In the genomic region with DNA sequence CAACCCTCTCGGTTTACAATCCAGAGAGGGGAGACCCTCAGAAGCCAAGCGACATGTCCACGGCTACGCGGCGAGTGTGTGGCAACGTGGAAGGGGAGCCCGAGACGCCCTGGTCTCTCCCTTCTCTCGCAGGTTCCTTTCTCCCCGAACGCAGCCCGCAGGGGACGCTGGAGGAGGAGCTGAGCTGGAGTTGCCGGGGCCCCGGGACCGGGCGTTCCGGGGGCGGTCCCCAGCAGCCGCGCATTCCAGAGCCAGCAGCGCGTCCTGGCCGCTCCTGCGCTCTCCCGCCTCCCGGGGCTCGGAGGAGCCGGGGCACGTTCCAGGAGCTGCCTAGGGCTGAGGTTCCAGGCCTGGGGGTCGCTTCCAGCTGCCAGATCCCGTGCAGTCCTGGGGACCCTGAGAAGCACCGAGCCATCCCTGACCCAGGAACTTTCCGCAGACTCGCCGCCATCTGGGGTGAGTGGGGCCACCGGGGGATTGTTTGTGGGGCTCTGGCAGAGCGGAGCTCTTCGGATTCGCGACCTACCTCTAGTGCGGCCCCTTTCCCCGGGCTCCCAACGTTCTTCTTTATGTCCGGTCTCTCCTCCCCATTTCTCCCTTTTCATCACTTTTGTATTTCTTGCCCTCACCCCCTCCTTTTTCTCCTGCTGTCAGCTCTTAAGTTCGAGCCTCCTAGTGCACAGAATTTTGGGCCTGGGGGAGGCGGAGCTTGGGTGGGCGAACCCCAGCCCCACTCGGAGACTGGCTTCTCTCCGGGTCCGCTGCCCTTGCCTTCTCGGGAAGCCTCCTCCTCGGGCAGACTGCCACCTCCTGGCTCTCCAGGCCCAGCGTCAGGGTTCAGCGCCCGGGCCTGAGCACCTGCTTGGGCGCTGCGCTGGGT, we compare ENCODE assay signal across 1 cellular context.
TF ChIP-seq lines count a peak whose summit lies in the region.

A gene with protein sequence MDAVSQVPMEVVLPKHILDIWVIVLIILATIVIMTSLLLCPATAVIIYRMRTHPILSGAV (plus strand): TSS at position 241 of the 880 bp plus-strand sequence. CDS start 16,684 bp downstream, outside the sequence.

TF ChIP-seq in GM12878, 131 proteins besides CTCF, POLR2A, EP300 and RAD21 (continued from another document and continues in another):
- TF ChIP-seq, protein P1, sequence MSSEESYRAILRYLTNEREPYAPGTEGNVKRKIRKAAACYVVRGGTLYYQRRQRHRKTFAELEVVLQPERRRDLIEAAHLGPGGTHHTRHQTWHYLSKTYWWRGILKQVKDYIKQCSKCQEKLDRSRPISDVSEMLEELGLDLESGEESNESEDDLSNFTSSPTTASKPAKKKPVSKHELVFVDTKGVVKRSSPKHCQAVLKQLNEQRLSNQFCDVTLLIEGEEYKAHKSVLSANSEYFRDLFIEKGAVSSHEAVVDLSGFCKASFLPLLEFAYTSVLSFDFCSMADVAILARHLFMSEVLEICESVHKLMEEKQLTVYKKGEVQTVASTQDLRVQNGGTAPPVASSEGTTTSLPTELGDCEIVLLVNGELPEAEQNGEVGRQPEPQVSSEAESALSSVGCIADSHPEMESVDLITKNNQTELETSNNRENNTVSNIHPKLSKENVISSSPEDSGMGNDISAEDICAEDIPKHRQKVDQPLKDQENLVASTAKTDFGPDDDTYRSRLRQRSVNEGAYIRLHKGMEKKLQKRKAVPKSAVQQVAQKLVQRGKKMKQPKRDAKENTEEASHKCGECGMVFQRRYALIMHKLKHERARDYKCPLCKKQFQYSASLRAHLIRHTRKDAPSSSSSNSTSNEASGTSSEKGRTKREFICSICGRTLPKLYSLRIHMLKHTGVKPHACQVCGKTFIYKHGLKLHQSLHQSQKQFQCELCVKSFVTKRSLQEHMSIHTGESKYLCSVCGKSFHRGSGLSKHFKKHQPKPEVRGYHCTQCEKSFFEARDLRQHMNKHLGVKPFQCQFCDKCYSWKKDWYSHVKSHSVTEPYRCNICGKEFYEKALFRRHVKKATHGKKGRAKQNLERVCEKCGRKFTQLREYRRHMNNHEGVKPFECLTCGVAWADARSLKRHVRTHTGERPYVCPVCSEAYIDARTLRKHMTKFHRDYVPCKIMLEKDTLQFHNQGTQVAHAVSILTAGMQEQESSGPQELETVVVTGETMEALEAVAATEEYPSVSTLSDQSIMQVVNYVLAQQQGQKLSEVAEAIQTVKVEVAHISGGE (CRISPR knock-in tag; IDR thresholded peaks at IDR 0.05) = no peak
- no peak for TF ChIP-seq ZZZ3 (IDR thresholded peaks at IDR 0.05; ENCODE audit: control insufficient read depth, insufficient read length, low read depth)
- no peak; the same call in 1 of the 2 replicates for TF ChIP-seq NBN (IDR thresholded peaks at IDR 0.05)
- TF ChIP-seq, protein P2, sequence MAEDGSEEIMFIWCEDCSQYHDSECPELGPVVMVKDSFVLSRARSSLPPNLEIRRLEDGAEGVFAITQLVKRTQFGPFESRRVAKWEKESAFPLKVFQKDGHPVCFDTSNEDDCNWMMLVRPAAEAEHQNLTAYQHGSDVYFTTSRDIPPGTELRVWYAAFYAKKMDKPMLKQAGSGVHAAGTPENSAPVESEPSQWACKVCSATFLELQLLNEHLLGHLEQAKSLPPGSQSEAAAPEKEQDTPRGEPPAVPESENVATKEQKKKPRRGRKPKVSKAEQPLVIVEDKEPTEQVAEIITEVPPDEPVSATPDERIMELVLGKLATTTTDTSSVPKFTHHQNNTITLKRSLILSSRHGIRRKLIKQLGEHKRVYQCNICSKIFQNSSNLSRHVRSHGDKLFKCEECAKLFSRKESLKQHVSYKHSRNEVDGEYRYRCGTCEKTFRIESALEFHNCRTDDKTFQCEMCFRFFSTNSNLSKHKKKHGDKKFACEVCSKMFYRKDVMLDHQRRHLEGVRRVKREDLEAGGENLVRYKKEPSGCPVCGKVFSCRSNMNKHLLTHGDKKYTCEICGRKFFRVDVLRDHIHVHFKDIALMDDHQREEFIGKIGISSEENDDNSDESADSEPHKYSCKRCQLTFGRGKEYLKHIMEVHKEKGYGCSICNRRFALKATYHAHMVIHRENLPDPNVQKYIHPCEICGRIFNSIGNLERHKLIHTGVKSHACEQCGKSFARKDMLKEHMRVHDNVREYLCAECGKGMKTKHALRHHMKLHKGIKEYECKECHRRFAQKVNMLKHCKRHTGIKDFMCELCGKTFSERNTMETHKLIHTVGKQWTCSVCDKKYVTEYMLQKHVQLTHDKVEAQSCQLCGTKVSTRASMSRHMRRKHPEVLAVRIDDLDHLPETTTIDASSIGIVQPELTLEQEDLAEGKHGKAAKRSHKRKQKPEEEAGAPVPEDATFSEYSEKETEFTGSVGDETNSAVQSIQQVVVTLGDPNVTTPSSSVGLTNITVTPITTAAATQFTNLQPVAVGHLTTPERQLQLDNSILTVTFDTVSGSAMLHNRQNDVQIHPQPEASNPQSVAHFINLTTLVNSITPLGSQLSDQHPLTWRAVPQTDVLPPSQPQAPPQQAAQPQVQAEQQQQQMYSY (CRISPR knock-in tag; IDR thresholded peaks at IDR 0.05) = no peak
- peak in 1 of 2 experiments; percentile 55; a peak in 1 of 3 replicates for TF ChIP-seq EGR1 (IDR thresholded peaks at IDR 0.05; ENCODE audit: borderline replicate concordance in 1 of 2, low read depth in 2 of 2, low read length in 2 of 2)
- TF ChIP-seq, protein P3, sequence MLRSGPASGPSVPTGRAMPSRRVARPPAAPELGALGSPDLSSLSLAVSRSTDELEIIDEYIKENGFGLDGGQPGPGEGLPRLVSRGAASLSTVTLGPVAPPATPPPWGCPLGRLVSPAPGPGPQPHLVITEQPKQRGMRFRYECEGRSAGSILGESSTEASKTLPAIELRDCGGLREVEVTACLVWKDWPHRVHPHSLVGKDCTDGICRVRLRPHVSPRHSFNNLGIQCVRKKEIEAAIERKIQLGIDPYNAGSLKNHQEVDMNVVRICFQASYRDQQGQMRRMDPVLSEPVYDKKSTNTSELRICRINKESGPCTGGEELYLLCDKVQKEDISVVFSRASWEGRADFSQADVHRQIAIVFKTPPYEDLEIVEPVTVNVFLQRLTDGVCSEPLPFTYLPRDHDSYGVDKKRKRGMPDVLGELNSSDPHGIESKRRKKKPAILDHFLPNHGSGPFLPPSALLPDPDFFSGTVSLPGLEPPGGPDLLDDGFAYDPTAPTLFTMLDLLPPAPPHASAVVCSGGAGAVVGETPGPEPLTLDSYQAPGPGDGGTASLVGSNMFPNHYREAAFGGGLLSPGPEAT (IDR thresholded peaks at IDR 0.05; ENCODE audit: low read depth) = 0 out of 2 replicates have a peak, but pooled peaks have one; percentile 31
- peak in 1 of 2 experiments; percentile 16; a peak in 2 of 4 replicates for TF ChIP-seq IKZF2 (IDR thresholded peaks at IDR 0.05)
- TF ChIP-seq, protein P4, sequence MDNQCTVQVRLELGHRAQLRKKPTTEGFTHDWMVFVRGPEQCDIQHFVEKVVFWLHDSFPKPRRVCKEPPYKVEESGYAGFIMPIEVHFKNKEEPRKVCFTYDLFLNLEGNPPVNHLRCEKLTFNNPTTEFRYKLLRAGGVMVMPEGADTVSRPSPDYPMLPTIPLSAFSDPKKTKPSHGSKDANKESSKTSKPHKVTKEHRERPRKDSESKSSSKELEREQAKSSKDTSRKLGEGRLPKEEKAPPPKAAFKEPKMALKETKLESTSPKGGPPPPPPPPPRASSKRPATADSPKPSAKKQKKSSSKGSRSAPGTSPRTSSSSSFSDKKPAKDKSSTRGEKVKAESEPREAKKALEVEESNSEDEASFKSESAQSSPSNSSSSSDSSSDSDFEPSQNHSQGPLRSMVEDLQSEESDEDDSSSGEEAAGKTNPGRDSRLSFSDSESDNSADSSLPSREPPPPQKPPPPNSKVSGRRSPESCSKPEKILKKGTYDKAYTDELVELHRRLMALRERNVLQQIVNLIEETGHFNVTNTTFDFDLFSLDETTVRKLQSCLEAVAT (IDR thresholded peaks at IDR 0.05) = no peak
- no peak for TF ChIP-seq SREBF2 (IDR thresholded peaks at IDR 0.05; ENCODE audit: low read length)
- 0 out of 2 replicates have a peak, but pooled peaks have one; percentile 27 for TF ChIP-seq YY1 (IDR thresholded peaks at IDR 0.05; ENCODE audit: low read depth, low read length)
- no peak for TF ChIP-seq ZSCAN29 (IDR thresholded peaks at IDR 0.05)
- no peak for TF ChIP-seq RBBP5 (conservative IDR thresholded peaks at IDR 0.05)
- peak; percentile 74; the same call in 1 of the 2 replicates for TF ChIP-seq PAX5 (IDR thresholded peaks at IDR 0.05; ENCODE audit: borderline replicate concordance, low read depth, low read length)
- no peak for TF ChIP-seq SIN3A (IDR thresholded peaks at IDR 0.05; ENCODE audit: low read depth, low read length)
- TF ChIP-seq FOS (IDR thresholded peaks at IDR 0.05; ENCODE audit: borderline replicate concordance, extremely low read depth, insufficient read length) = no peak
- TF ChIP-seq, protein P5, sequence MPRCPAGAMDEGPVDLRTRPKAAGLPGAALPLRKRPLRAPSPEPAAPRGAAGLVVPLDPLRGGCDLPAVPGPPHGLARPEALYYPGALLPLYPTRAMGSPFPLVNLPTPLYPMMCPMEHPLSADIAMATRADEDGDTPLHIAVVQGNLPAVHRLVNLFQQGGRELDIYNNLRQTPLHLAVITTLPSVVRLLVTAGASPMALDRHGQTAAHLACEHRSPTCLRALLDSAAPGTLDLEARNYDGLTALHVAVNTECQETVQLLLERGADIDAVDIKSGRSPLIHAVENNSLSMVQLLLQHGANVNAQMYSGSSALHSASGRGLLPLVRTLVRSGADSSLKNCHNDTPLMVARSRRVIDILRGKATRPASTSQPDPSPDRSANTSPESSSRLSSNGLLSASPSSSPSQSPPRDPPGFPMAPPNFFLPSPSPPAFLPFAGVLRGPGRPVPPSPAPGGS (IDR thresholded peaks at IDR 0.05; ENCODE audit: borderline replicate concordance, insufficient read depth, low read depth, low read length, poor library complexity, severe bottlenecking) = no peak
- TF ChIP-seq NR2C2 (IDR thresholded peaks at IDR 0.05; ENCODE audit: borderline replicate concordance, control insufficient read depth, insufficient read length, low read depth) = no peak
- TF ChIP-seq CBX5 (IDR thresholded peaks at IDR 0.05; ENCODE audit: low read depth) = peak; percentile 50; the same call in 1 of the 2 replicates
- TF ChIP-seq, protein P6, sequence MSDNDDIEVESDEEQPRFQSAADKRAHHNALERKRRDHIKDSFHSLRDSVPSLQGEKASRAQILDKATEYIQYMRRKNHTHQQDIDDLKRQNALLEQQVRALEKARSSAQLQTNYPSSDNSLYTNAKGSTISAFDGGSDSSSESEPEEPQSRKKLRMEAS (IDR thresholded peaks at IDR 0.05; ENCODE audit: low read depth, low read length) = 0 out of 2 replicates have a peak, but pooled peaks have one; percentile 39
- TF ChIP-seq TARDBP (IDR thresholded peaks at IDR 0.05; ENCODE audit: borderline replicate concordance) = no peak
- TF ChIP-seq EZH2 (IDR thresholded peaks at IDR 0.05; ENCODE audit: borderline replicate concordance, control insufficient read depth, low read depth, low read length) = no peak
- 0 out of 2 replicates have a peak, but pooled peaks have one; percentile 34 for TF ChIP-seq POLR2AphosphoS5 (IDR thresholded peaks at IDR 0.05; ENCODE audit: low read length)
- TF ChIP-seq, protein P7, sequence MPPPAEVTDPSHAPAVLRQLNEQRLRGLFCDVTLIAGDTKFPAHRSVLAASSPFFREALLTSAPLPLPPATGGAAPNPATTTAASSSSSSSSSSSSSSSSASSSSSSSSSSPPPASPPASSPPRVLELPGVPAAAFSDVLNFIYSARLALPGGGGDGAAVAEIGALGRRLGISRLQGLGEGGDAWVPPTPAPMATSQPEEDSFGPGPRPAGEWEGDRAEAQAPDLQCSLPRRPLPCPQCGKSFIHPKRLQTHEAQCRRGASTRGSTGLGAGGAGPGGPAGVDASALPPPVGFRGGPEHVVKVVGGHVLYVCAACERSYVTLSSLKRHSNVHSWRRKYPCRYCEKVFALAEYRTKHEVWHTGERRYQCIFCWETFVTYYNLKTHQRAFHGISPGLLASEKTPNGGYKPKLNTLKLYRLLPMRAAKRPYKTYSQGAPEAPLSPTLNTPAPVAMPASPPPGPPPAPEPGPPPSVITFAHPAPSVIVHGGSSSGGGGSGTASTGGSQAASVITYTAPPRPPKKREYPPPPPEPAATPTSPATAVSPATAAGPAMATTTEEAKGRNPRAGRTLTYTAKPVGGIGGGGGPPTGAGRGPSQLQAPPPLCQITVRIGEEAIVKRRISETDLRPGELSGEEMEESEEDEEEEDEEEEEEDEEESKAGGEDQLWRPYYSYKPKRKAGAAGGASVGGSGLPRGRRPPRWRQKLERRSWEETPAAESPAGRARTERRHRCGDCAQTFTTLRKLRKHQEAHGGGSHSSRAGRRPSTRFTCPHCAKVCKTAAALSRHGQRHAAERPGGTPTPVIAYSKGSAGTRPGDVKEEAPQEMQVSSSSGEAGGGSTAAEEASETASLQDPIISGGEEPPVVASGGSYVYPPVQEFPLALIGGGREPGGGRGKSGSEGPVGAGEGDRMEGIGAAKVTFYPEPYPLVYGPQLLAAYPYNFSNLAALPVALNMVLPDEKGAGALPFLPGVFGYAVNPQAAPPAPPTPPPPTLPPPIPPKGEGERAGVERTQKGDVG (CRISPR knock-in tag; IDR thresholded peaks at IDR 0.05) = no peak
- TF ChIP-seq RB1 (IDR thresholded peaks at IDR 0.05; ENCODE audit: borderline replicate concordance) = 0 out of 2 replicates have a peak, but pooled peaks have one; percentile 64
- TF ChIP-seq MEF2B (IDR thresholded peaks at IDR 0.05; ENCODE audit: partially characterized antibody, poor library complexity, severe bottlenecking) = no peak
- TF ChIP-seq, protein P8, sequence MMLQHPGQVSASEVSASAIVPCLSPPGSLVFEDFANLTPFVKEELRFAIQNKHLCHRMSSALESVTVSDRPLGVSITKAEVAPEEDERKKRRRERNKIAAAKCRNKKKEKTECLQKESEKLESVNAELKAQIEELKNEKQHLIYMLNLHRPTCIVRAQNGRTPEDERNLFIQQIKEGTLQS (IDR thresholded peaks at IDR 0.05; ENCODE audit: borderline replicate concordance, extremely low read depth, low read depth, low read length) = no peak; the same call in 1 of the 2 replicates
- TF ChIP-seq FOXK2 (IDR thresholded peaks at IDR 0.05) = no peak
- TF ChIP-seq SREBF1 (IDR thresholded peaks at IDR 0.05; ENCODE audit: low read length) = no peak
- peak in 1 of 2 experiments; percentile 46; a peak in 1 of 4 replicates for TF ChIP-seq SRF (IDR thresholded peaks at IDR 0.05; ENCODE audit: low read depth in 2 of 2, low read length in 2 of 2)
- no peak for TF ChIP-seq WRNIP1 (IDR thresholded peaks at IDR 0.05; ENCODE audit: borderline replicate concordance, low read depth, low read length)
- TF ChIP-seq, protein P9, sequence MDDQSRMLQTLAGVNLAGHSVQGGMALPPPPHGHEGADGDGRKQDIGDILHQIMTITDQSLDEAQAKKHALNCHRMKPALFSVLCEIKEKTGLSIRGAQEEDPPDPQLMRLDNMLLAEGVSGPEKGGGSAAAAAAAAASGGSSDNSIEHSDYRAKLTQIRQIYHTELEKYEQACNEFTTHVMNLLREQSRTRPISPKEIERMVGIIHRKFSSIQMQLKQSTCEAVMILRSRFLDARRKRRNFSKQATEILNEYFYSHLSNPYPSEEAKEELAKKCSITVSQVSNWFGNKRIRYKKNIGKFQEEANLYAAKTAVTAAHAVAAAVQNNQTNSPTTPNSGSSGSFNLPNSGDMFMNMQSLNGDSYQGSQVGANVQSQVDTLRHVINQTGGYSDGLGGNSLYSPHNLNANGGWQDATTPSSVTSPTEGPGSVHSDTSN (IDR thresholded peaks at IDR 0.05; ENCODE audit: insufficient replicate concordance, low read depth, low read length) = no peak
- TF ChIP-seq HCFC1 (IDR thresholded peaks at IDR 0.05; ENCODE audit: low read length) = no peak
- no peak for TF ChIP-seq NFXL1 (IDR thresholded peaks at IDR 0.05; ENCODE audit: borderline replicate concordance)
- TF ChIP-seq KDM1A (IDR thresholded peaks at IDR 0.05; ENCODE audit: borderline replicate concordance) = no peak
- no peak for TF ChIP-seq ZNF24 (IDR thresholded peaks at IDR 0.05)
- 0 out of 2 replicates have a peak, but pooled peaks have one; percentile 4 for TF ChIP-seq TCF12 (IDR thresholded peaks at IDR 0.05; ENCODE audit: low read depth, low read length)
- 0 out of 2 replicates have a peak, but pooled peaks have one; percentile 2 for TF ChIP-seq RUNX3 (IDR thresholded peaks at IDR 0.05; ENCODE audit: low read length)
- TF ChIP-seq BCL11A (IDR thresholded peaks at IDR 0.05; ENCODE audit: low read depth, low read length) = 0 out of 2 replicates have a peak, but pooled peaks have one; percentile 2
- TF ChIP-seq ASH2L (IDR thresholded peaks at IDR 0.05; ENCODE audit: borderline replicate concordance, low read depth) = no peak
